10 cellular contexts compared by ENCODE assay signal in the genomic region with DNA sequence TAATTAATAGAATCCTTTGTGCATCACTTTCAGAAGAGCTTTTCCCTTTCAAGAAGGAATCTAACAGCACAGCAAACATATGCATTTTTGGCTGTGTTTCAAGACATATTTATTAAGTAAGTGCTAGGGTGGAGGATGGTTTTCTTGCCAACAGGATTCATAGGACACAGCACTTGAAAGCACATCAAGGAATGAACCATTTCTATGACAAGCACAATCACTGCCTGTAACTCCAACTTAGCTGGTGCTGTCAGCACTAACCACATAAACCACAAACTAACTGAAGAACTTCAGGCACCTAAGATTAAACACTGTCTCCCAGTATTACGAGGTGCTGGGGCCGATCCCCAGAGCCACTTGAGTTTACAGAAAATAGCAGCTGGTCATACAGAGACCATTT. TPM values are rescaled to one million over a fixed set of nuclear protein-coding genes. Genes with fewer than 3 reads are reported as not detected.
DNase-seq lines count a peak whose midpoint lies in the region; ATAC-seq, FAIRE-seq and TF ChIP-seq lines count a peak whose summit lies in the region.
"Had no signal": no experiment of that assay in that cellular context is flagged by ENCODE, and none has a peak within 500 bp of the region (broad histone marks: within the 10 kb centered on the region; RNA-seq: fewer than 3 reads in every experiment).

No MANE protein-coding gene starts in this region.

- DNase-seq in HFFc6 = peak; percentile 27
- peak; percentile 84 for DNase-seq in RCC 7860 (ENCODE audit: low spot score)
- no peak for DNase-seq in esophagus squamous epithelium (lab: John Stamatoyannopoulos, UW)
- no peak for DNase-seq in smooth muscle cell (lab: John Stamatoyannopoulos, UW; ENCODE audit: unreplicated experiment)
- no peak for DNase-seq in effector CD8-positive, alpha-beta T cell (lab: John Stamatoyannopoulos, UW)
- no peak for DNase-seq in GM12891 (ENCODE audit: insufficient read length, low spot score)
- DNase-seq: activated CD4-positive, alpha-beta T cell treated with anti-CD3 and anti-CD28 coated beads for 4 hours; NCI-H526 had no signal

- no peak for ATAC-seq in GM21360 (IDR thresholded peaks at IDR 0.05; ENCODE audit: unreplicated experiment)

- no peaks in the 10 kb centered on the region for H3K36me3 ChIP-seq in esophagus squamous epithelium
- no peaks in the 10 kb centered on the region for H3K36me3 ChIP-seq in smooth muscle cell (ENCODE audit: low read depth)

- peak overlapping the region in 3 of 4 donors; percentile 30 to 56 (median 48) for H3K27ac ChIP-seq in esophagus squamous epithelium
- peak overlapping the region; percentile 27 for H3K27ac ChIP-seq in smooth muscle cell (ENCODE audit: low read depth)

- H3K9me3 Mint-ChIP-seq in HFFc6 = no peaks in the 10 kb centered on the region
- H3K9me3 Mint-ChIP-seq: central memory CD8-positive, alpha-beta T cell had no signal

- H4K20me1 ChIP-seq in smooth muscle cell (ENCODE audit: low read depth) = no peaks in the 10 kb centered on the region

- peaks cover 18% of the 10 kb centered on the region for H3K4me1 Mint-ChIP-seq in HFFc6 (ENCODE audit: low read depth)
- H3K4me1 Mint-ChIP-seq: central memory CD8-positive, alpha-beta T cell had no signal

- H3K27ac Mint-ChIP-seq in HFFc6 = no peak overlapping the region

- H3K9me3 ChIP-seq in esophagus squamous epithelium (no peaks in the 10 kb centered on the region), smooth muscle cell (replicated peaks; ENCODE audit: low read depth) (no peaks in the 10 kb centered on the region)

- FAIRE-seq in RCC 7860 (lab: Jason Lieb, UNC) (peak; percentile 90), GM12891 (lab: Jason Lieb, UNC) (no peak)

- no peak overlapping the region for H3K9ac ChIP-seq in smooth muscle cell (ENCODE audit: low read depth)

- H3K79me2 ChIP-seq in smooth muscle cell (ENCODE audit: low read depth) = no peaks in the 10 kb centered on the region

- TF ChIP-seq POLR2A in esophagus squamous epithelium (IDR thresholded peaks at IDR 0.05) (no peak), GM12891 (IDR thresholded peaks at IDR 0.05; ENCODE audit: low read depth, low read length) (no peak)

- H3K4me2 ChIP-seq in smooth muscle cell = peak overlapping the region; percentile 49

- peaks cover 4% of the 10 kb centered on the region for H3K27me3 Mint-ChIP-seq in HFFc6 (ENCODE audit: insufficient read depth)
- H3K27me3 Mint-ChIP-seq: central memory CD8-positive, alpha-beta T cell had no signal

- peaks cover 0 to 6% (median 0%) of the 10 kb centered on the region in 4 donors for H3K27me3 ChIP-seq in esophagus squamous epithelium
- H3K27me3 ChIP-seq in smooth muscle cell (ENCODE audit: low read depth) = no peaks in the 10 kb centered on the region

- TF ChIP-seq CTCF in HFFc6 (IDR thresholded peaks at IDR 0.05) (no peak), esophagus squamous epithelium (IDR thresholded peaks at IDR 0.05) (no peak), smooth muscle cell (IDR thresholded peaks at IDR 0.05; ENCODE audit: borderline replicate concordance, insufficient read depth, poor library complexity, severe bottlenecking) (no peak)

- H2AFZ ChIP-seq in smooth muscle cell (ENCODE audit: low read depth) = no peak overlapping the region

- intact Hi-C loops in esophagus squamous epithelium (cut with DNase I) = no loop called here

- H3K4me1 ChIP-seq in esophagus squamous epithelium = peaks cover 0 to 23% (median 9%) of the 10 kb centered on the region in 3 donors
- H3K4me1 ChIP-seq in smooth muscle cell (ENCODE audit: low read depth) = peaks cover 10% of the 10 kb centered on the region

- 39 to 40% methylated on average over 1 to 2 of the region's 2 CpGs for WGBS in esophagus squamous epithelium, 2 donors
- 11% methylated on average over 2 of the region's 2 CpGs for WGBS in smooth muscle cell (ENCODE audit: low lambda C conversion rate)

- H3K4me3 Mint-ChIP-seq in HFFc6 = no peak overlapping the region
- H3K4me3 Mint-ChIP-seq: central memory CD8-positive, alpha-beta T cell had no signal

- H3F3A ChIP-seq in smooth muscle cell (ENCODE audit: low read depth) = peaks cover 16% of the 10 kb centered on the region

- no peak overlapping the region for H3K4me3 ChIP-seq in esophagus squamous epithelium
- H3K4me3 ChIP-seq in smooth muscle cell = no peak overlapping the region

- H3K36me3 Mint-ChIP-seq in HFFc6 (ENCODE audit: low read depth) = no peaks in the 10 kb centered on the region

TF ChIP-seq in GM12891, 5 proteins besides CTCF, POLR2A, EP300 and RAD21:
- no peak for TF ChIP-seq PAX5 (IDR thresholded peaks at IDR 0.05; ENCODE audit: insufficient read depth, low read length, severe bottlenecking)
- TF ChIP-seq TAF1 (IDR thresholded peaks at IDR 0.05; ENCODE audit: low read depth, low read length) = no peak
- TF ChIP-seq POU2F2 (IDR thresholded peaks at IDR 0.05; ENCODE audit: low read depth, low read length) = no peak

RNA-seq across cellular contexts. Expression of a gene that starts 35.5 kb away (rescaled TPM):
- 10 to 100 TPM; 39.9 to 46.0 (median 41.7) TPM for total RNA-seq in HFFc6 (2021; fragmentation: NEBNext Ultra II Directional; extraction: Animal tissue kit (Norgen Biotek cat#: 25700))
- 10 to 100 TPM in 2 of 4 donors, 1 to 10 TPM in 2; 4.3 to 16.4 (median 9.3) TPM for total RNA-seq in esophagus squamous epithelium
- total RNA-seq in smooth muscle cell = 53.0 and 56.5 TPM in 2 replicates
- polyA plus RNA-seq in smooth muscle cell = 15.6 and 22.2 TPM in 2 replicates
- 0.30 TPM for polyA plus RNA-seq in GM12891 (2012; ENCODE audit: low read depth, missing spikeins)

Comparison
In these comparisons a context has a peak if more than half of its experiments do, and no peak if none do; other contexts are left out.
1. DNase-seq: peak in HFFc6 (single experiment) and RCC 7860 (single experiment); none in esophagus squamous epithelium (single experiment), smooth muscle cell (single experiment), effector CD8-positive, alpha-beta T cell (single experiment) and GM12891 (single experiment).